11 cellular contexts compared by ENCODE assay signal in genomic region chr15:68384451-68385239, GRCh38. TPM values are rescaled to one million over a fixed set of nuclear protein-coding genes. Genes with fewer than 3 reads are reported as not detected.
DNase-seq lines count a peak whose midpoint lies in the region; TF ChIP-seq lines count a peak whose summit lies in the region.
"Had no signal": no experiment of that assay in that cellular context is flagged by ENCODE, and none has a peak within 500 bp of the region (broad histone marks: within the 10 kb centered on the region; RNA-seq: fewer than 3 reads in every experiment).

No MANE protein-coding gene starts in this region.

- no peak overlapping the region for H3K14ac ChIP-seq in neuronal stem cell (ENCODE audit: low read length)

- no peak overlapping the region for H3K23ac ChIP-seq in neuronal stem cell (ENCODE audit: low read depth, low read length, poor library complexity)

- peak; percentile 95 for DNase-seq in AG10803 (ENCODE audit: low read depth)
- DNase-seq in RPMI7951 (ENCODE audit: low read depth) = peak; percentile 100
- DNase-seq in fibroblast of gingiva (ENCODE audit: low read depth) = peak; percentile 67
- no peak for DNase-seq in neuronal stem cell (ENCODE audit: low spot score)
- no peak for DNase-seq in activated CD4-positive, CD25-positive, alpha-beta regulatory T cell treated with anti-CD3 and anti-CD28 coated beads, Interleukin-2, amount 50 U/mL, for 72 hours
- no peak for DNase-seq in stimulated activated CD4-positive, alpha-beta T cell treated with anti-CD3 and anti-CD28 coated beads, Interleukin-12 subunit alpha, Interleukin-12 subunit beta, amount 100 ng/mL, for 4 hours
- DNase-seq in HuH-7 (ENCODE audit: low spot score) = no peak
- DNase-seq in central memory CD4-positive, alpha-beta T cell = no peak
- DNase-seq: activated gamma-delta T cell, DMS 273 treated with DMSO at 0.1 percent for 48 hours, kidney had no signal

- WGBS in neuronal stem cell (ENCODE audit: extremely low coverage in 2 of 2, insufficient read length in 2 of 2, insufficient replicate concordance in 1 of 2), 2 donors = no CpG with 5 or more reads among the region's 9 CpGs

- H3K9ac ChIP-seq in neuronal stem cell (ENCODE audit: low read depth, low read length, poor library complexity) = no peak overlapping the region

- no peak overlapping the region for H2BK12ac ChIP-seq in neuronal stem cell (ENCODE audit: low read length)

- no peak overlapping the region for H2BK5ac ChIP-seq in neuronal stem cell (ENCODE audit: low read length)

- no peak overlapping the region for H3K4ac ChIP-seq in neuronal stem cell (ENCODE audit: low read length)

- no peak overlapping the region for H3K4me2 ChIP-seq in neuronal stem cell (ENCODE audit: insufficient read depth, low read length, poor library complexity, severe bottlenecking)

- H2BK15ac ChIP-seq in neuronal stem cell (ENCODE audit: low read length) = no peak overlapping the region

- peak overlapping the region; percentile 2 for H3K18ac ChIP-seq in neuronal stem cell (ENCODE audit: low read length)

- no peaks in the 10 kb centered on the region for H3K36me3 ChIP-seq in neuronal stem cell (replicated peaks in 1 of 2; ENCODE audit: control insufficient read depth in 2 of 2, insufficient read depth in 2 of 2, low read length in 2 of 2)

- H2BK120ac ChIP-seq in neuronal stem cell (ENCODE audit: low read depth, low read length) = no peak overlapping the region

- H3K9me3 ChIP-seq in neuronal stem cell (replicated peaks in 1 of 2; ENCODE audit: control insufficient read depth in 2 of 2, insufficient read depth in 1 of 2, low read depth in 1 of 2, low read length in 2 of 2) = no peaks in the 10 kb centered on the region

- no peak overlapping the region for H2AFZ ChIP-seq in neuronal stem cell (ENCODE audit: low read length)

- H3K4me3 ChIP-seq in AG10803 (ENCODE audit: low read length) (no peak overlapping the region), neuronal stem cell (ENCODE audit: low read length in 2 of 2) (no peak overlapping the region)

- TF ChIP-seq CTCF in AG10803 (conservative IDR thresholded peaks at IDR 0.05; ENCODE audit: low read length) = no peak

- peaks cover 0 to 4% (median 0%) of the 10 kb centered on the region in 3 experiments for H3K27me3 ChIP-seq in neuronal stem cell (ENCODE audit: control insufficient read depth in 3 of 3, insufficient read depth in 3 of 3, low read depth in 1 of 3, low read length in 3 of 3)

- no peaks in the 10 kb centered on the region for H3K79me1 ChIP-seq in neuronal stem cell (ENCODE audit: low read depth, low read length)

- no peak overlapping the region for H4K8ac ChIP-seq in neuronal stem cell (ENCODE audit: low read depth, low read length)

- H3K27ac ChIP-seq in neuronal stem cell (replicated peaks; ENCODE audit: low read length) = no peak overlapping the region

- no peak overlapping the region for H4K91ac ChIP-seq in neuronal stem cell (ENCODE audit: low read depth, low read length, poor library complexity)

- H2AK5ac ChIP-seq in neuronal stem cell (ENCODE audit: low read depth, low read length) = no peak overlapping the region

- no peaks in the 10 kb centered on the region for H3K4me1 ChIP-seq in neuronal stem cell (ENCODE audit: control insufficient read depth in 2 of 2, insufficient read depth in 1 of 2, low read depth in 1 of 2, low read length in 2 of 2)

RNA-seq across cellular contexts. Expression of gene ITGA11, which starts 47.3 kb away (rescaled TPM):
- 90.7 and 102 TPM in 2 replicates for total RNA-seq in RPMI7951 (2014; rRNA removed; shearing (Covaris generic))
- polyA plus RNA-seq in neuronal stem cell (2013, experiment 1 of 2) = 0.06 TPM
- 0.10 TPM for polyA plus RNA-seq in neuronal stem cell (2013, experiment 2 of 2)

Comparison
In these comparisons a context has a peak if more than half of its experiments do, and no peak if none do; other contexts are left out.
1. DNase-seq: peak in AG10803 (single experiment), RPMI7951 (single experiment) and fibroblast of gingiva (single experiment); none in neuronal stem cell (single experiment), activated CD4-positive, CD25-positive, alpha-beta regulatory T cell treated with anti-CD3 and anti-CD28 coated beads, Interleukin-2, amount 50 U/mL, for 72 hours (single experiment), stimulated activated CD4-positive, alpha-beta T cell treated with anti-CD3 and anti-CD28 coated beads, Interleukin-12 subunit alpha, Interleukin-12 subunit beta, amount 100 ng/mL, for 4 hours (single experiment), HuH-7 (single experiment) and central memory CD4-positive, alpha-beta T cell (single experiment).